Comparison of ENCODE assay signal across 2 cellular contexts in genomic region chr19:49142866-49143335, GRCh38.
TF ChIP-seq lines count a peak whose summit lies in the region.

No MANE protein-coding gene starts in this region.

TF ChIP-seq in A549, 52 proteins besides CTCF, POLR2A, EP300 and RAD21:
- TF ChIP-seq NR3C1 (IDR thresholded peaks at IDR 0.05) (no peak), HES2 (IDR thresholded peaks at IDR 0.05) (no peak), MAX (IDR thresholded peaks at IDR 0.05) (peak; percentile 63)
TF ChIP-seq in A549: peak in this region for 1.

TF ChIP-seq in endothelial cell of umbilical vein, 7 proteins besides CTCF, POLR2A, EP300 and RAD21:
- TF ChIP-seq MYC (IDR thresholded peaks at IDR 0.05; ENCODE audit: low read depth, low read length) (no peak), POLR2AphosphoS5 (IDR thresholded peaks at IDR 0.05; ENCODE audit: insufficient read depth, low read depth, low read length) (no peak), EZH2 (IDR thresholded peaks at IDR 0.05; ENCODE audit: borderline replicate concordance, low read depth, low read length, severe bottlenecking) (no peak), FOS (IDR thresholded peaks at IDR 0.05; ENCODE audit: borderline replicate concordance, insufficient read depth, low read length) (no peak), JUN (IDR thresholded peaks at IDR 0.05; ENCODE audit: borderline replicate concordance, insufficient read depth, insufficient read length, low read depth) (no peak), GATA2 (IDR thresholded peaks at IDR 0.05; ENCODE audit: insufficient read depth, insufficient read length, low read depth, low read length) (no peak), MAX (IDR thresholded peaks at IDR 0.05; ENCODE audit: insufficient read depth, insufficient read length) (no peak)
